Comparison of ENCODE assay signal across 22 cellular contexts in genomic region chr10:110808123-110808522, GRCh38.
"Had no signal": no experiment of that assay in that cellular context is flagged by ENCODE, and none has a peak within 500 bp of the region (broad histone marks: within the 10 kb centered on the region; RNA-seq: fewer than 3 reads in every experiment).

No MANE protein-coding gene starts in this region.

- H3K4me3 Mint-ChIP-seq: central memory CD8-positive, alpha-beta T cell; naive thymus-derived CD8-positive, alpha-beta T cell; stimulated activated naive CD8-positive, alpha-beta T cell treated with anti-CD3 and anti-CD28 coated beads, Interleukin-15, amount 100 ng/mL, for 72 hours had no signal

- H3K9me3 Mint-ChIP-seq: central memory CD8-positive, alpha-beta T cell; naive thymus-derived CD8-positive, alpha-beta T cell had no signal

- H3K4me1 ChIP-seq: prostate gland had no signal

- H3K36me3 ChIP-seq: esophagus squamous epithelium, prostate gland, spleen, thyroid gland, upper lobe of left lung had no signal

- H3K27ac Mint-ChIP-seq: stimulated activated naive CD8-positive, alpha-beta T cell treated with anti-CD3 and anti-CD28 coated beads, Interleukin-15, amount 100 ng/mL, for 72 hours had no signal

- H3K4me3 ChIP-seq: cardiac muscle cell, coronary artery, esophagus squamous epithelium, prostate gland, right atrium auricular region, sigmoid colon, spleen, thyroid gland, upper lobe of left lung had no signal

- ATAC-seq: naive thymus-derived CD8-positive, alpha-beta T cell; stimulated activated naive CD8-positive, alpha-beta T cell treated with anti-CD3 and anti-CD28 coated beads, Interleukin-15, amount 100 ng/mL, for 72 hours had no signal

- H3K9me3 ChIP-seq: esophagus squamous epithelium, prostate gland, right atrium auricular region, sigmoid colon, spleen, thyroid gland, upper lobe of left lung had no signal

- DNase-seq: dermis blood vessel endothelial cell; effector memory CD4-positive, alpha-beta T cell; erythroblast; esophagus squamous epithelium; foreskin melanocyte; glutamatergic neuron; hypothalamus; mesenchymal stem cell; midbrain; naive thymus-derived CD8-positive, alpha-beta T cell; occipital lobe; sigmoid colon; spleen; stimulated activated naive CD4-positive, alpha-beta T cell; stimulated activated naive CD8-positive, alpha-beta T cell treated with anti-CD3 and anti-CD28 coated beads, Interleukin-15, amount 100 ng/mL, for 72 hours; thyroid gland; upper lobe of left lung had no signal

- H3K27ac ChIP-seq: cardiac muscle cell, coronary artery, prostate gland, sigmoid colon, spleen, thyroid gland, upper lobe of left lung had no signal

- H3K27me3 ChIP-seq: cardiac muscle cell, esophagus squamous epithelium, right atrium auricular region, sigmoid colon, spleen, thyroid gland, upper lobe of left lung had no signal

- H3K36me3 Mint-ChIP-seq: naive thymus-derived CD8-positive, alpha-beta T cell had no signal

- H3K27me3 Mint-ChIP-seq: central memory CD8-positive, alpha-beta T cell; naive thymus-derived CD8-positive, alpha-beta T cell; stimulated activated naive CD8-positive, alpha-beta T cell treated with anti-CD3 and anti-CD28 coated beads, Interleukin-15, amount 100 ng/mL, for 72 hours had no signal
